Comparison of ENCODE assay signal across 7 cellular contexts in genomic region chr3:121839962-121840361, GRCh38.
"Had no signal": no experiment of that assay in that cellular context is flagged by ENCODE, and none has a peak within 500 bp of the region (broad histone marks: within the 10 kb centered on the region; RNA-seq: fewer than 3 reads in every experiment).

No MANE protein-coding gene starts in this region.

- DNase-seq: GDM1, GF-D8 had no signal

- FAIRE-seq: G401.6, GM12891, GM12892, GM18507, GM19239 had no signal
